ENCODE assay signal across 17 cellular contexts in genomic region chr4:30840571-30840970, GRCh38.
DNase-seq lines count a peak whose midpoint lies in the region; ATAC-seq and TF ChIP-seq lines count a peak whose summit lies in the region.
"Had no signal": no experiment of that assay in that cellular context is flagged by ENCODE, and none has a peak within 500 bp of the region (broad histone marks: within the 10 kb centered on the region; RNA-seq: fewer than 3 reads in every experiment).

No MANE protein-coding gene starts in this region.

- H3K36me3 Mint-ChIP-seq in GM23338 (ENCODE audit: low read depth) = no peaks in the 10 kb centered on the region
- H3K36me3 Mint-ChIP-seq in osteocyte (ENCODE audit: unreplicated experiment) = no peaks in the 10 kb centered on the region
- no peaks in the 10 kb centered on the region for H3K36me3 Mint-ChIP-seq in CD4-positive, alpha-beta memory T cell

- intact Hi-C loops in CD4-positive, alpha-beta memory T cell (cut with micrococcal nuclease) = no loop called here

- H3K4me3 Mint-ChIP-seq in GM23338 = no peak overlapping the region
- H3K4me3 Mint-ChIP-seq in osteocyte (ENCODE audit: unreplicated experiment) = no peak overlapping the region
- no peak overlapping the region for H3K4me3 Mint-ChIP-seq in CD4-positive, alpha-beta memory T cell
- H3K4me3 Mint-ChIP-seq: activated CD8-positive, alpha-beta T cell treated with anti-CD3 and anti-CD28 coated beads, Interleukin-2, amount 10 ng/mL, durations not matched to agents 7 days and 5 days; CD4-positive, alpha-beta T cell; nephron progenitor cell had no signal

- H3K4me1 Mint-ChIP-seq in GM23338 (peaks cover 52% of the 10 kb centered on the region), osteocyte (ENCODE audit: unreplicated experiment) (peaks cover 72% of the 10 kb centered on the region)
- H3K4me1 Mint-ChIP-seq in CD4-positive, alpha-beta memory T cell = no peaks in the 10 kb centered on the region

- POLR2A ChIA-PET in CD4-positive, alpha-beta memory T cell (lab: Charles Lee; ENCODE audit: partially characterized antibody) = no interaction called here

- no peak overlapping the region for H3K27ac ChIP-seq in GM23338 (ENCODE audit: low read depth)
- no peak overlapping the region for H3K27ac ChIP-seq in CD4-positive, alpha-beta memory T cell (ENCODE audit: low read depth, low read length)
- H3K27ac ChIP-seq: testis had no signal

- TF ChIP-seq CTCF in GM23338 (conservative IDR thresholded peaks at IDR 0.05; ENCODE audit: low read depth in 2 of 2) (no peak), astrocyte of the cerebellum (IDR thresholded peaks at IDR 0.05; ENCODE audit: low read depth, low read length, missing control alignments) (no peak), osteocyte (IDR thresholded peaks at IDR 0.05) (no peak), foreskin fibroblast (IDR thresholded peaks at IDR 0.05; ENCODE audit: low read depth, low read length) (no peak)

- H2AFZ ChIP-seq in GM23338 = no peak overlapping the region

- H3K27me3 Mint-ChIP-seq in GM23338 (ENCODE audit: insufficient read depth, low read depth, poor library complexity) (peaks cover 3% of the 10 kb centered on the region), osteocyte (ENCODE audit: unreplicated experiment) (no peaks in the 10 kb centered on the region)
- H3K27me3 Mint-ChIP-seq in CD4-positive, alpha-beta memory T cell = no peaks in the 10 kb centered on the region
- H3K27me3 Mint-ChIP-seq: CD4-positive, alpha-beta T cell had no signal

- H3K36me3 ChIP-seq in GM23338 (ENCODE audit: insufficient read depth) = no peaks in the 10 kb centered on the region
- H3K36me3 ChIP-seq in CD4-positive, alpha-beta memory T cell (ENCODE audit: insufficient read depth, low read length) = no peaks in the 10 kb centered on the region

- in situ Hi-C loops in astrocyte of the cerebellum (cut with HindIII; ENCODE audit: low sequenced_read_pairs) = no loop called here

- ATAC-seq in GM23338 = no peak
- ATAC-seq: activated CD4-positive, CD25-positive, alpha-beta regulatory T cell treated with anti-CD3 and anti-CD28 coated beads, Interleukin-2, amount 50 U/mL, for 24 hours; activated CD8-positive, alpha-beta T cell treated with anti-CD3 and anti-CD28 coated beads, Interleukin-2, amount 10 ng/mL, durations not matched to agents 7 days and 5 days had no signal

- H3K27ac Mint-ChIP-seq in GM23338 (no peak overlapping the region), osteocyte (ENCODE audit: unreplicated experiment) (peak overlapping the region; percentile 74)
- no peak overlapping the region for H3K27ac Mint-ChIP-seq in CD4-positive, alpha-beta memory T cell
- H3K27ac Mint-ChIP-seq: activated CD8-positive, alpha-beta T cell treated with anti-CD3 and anti-CD28 coated beads, Interleukin-2, amount 10 ng/mL, durations not matched to agents 7 days and 5 days; CD4-positive, alpha-beta T cell; nephron progenitor cell had no signal

- no peaks in the 10 kb centered on the region for H3K9me2 ChIP-seq in GM23338 (ENCODE audit: insufficient read depth)

- H4K20me1 ChIP-seq in GM23338 (replicated peaks; ENCODE audit: insufficient read depth) = no peaks in the 10 kb centered on the region

- peaks cover 57% of the 10 kb centered on the region for H3K4me1 ChIP-seq in GM23338 (ENCODE audit: insufficient read depth)
- H3K4me1 ChIP-seq in CD4-positive, alpha-beta memory T cell (ENCODE audit: insufficient read depth, low read length) = no peaks in the 10 kb centered on the region
- H3K4me1 ChIP-seq: testis had no signal

- H3K4me3 ChIP-seq in GM23338 (no peak overlapping the region), astrocyte of the cerebellum (ENCODE audit: low read depth, low read length) (no peak overlapping the region), foreskin fibroblast (ENCODE audit: low read depth in 1 of 2, low read length in 2 of 2) (no peak overlapping the region)
- H3K4me3 ChIP-seq in CD4-positive, alpha-beta memory T cell (ENCODE audit: low read length in 2 of 2) = no peak overlapping the region
- H3K4me3 ChIP-seq: testis had no signal

- DNase-seq in GM23338 (ENCODE audit: low spot score) (no peak), MV-4-11 (lab: John Stamatoyannopoulos, UW) (peak; percentile 30), astrocyte of the cerebellum (ENCODE audit: low read depth) (peak; percentile 20), osteocyte (ENCODE audit: extremely low spot score, unreplicated experiment) (no peak), foreskin fibroblast (no peak), SW480 (ENCODE audit: low spot score) (no peak)
- no peak for DNase-seq in CD4-positive, alpha-beta memory T cell
- DNase-seq: activated CD8-positive, alpha-beta T cell treated with anti-CD3 and anti-CD28 coated beads, Interleukin-2, amount 10 ng/mL, durations not matched to agents 7 days and 5 days; activated T-cell treated with anti-CD3 and anti-CD28 coated beads, Interleukin-2, amount 50 U/mL, for 1 hour; CD4-positive, alpha-beta T cell; central memory CD4-positive, alpha-beta T cell; NCI-H1105 treated with DMSO at 0.1 percent for 48 hours; nephron progenitor cell; posterior cingulate gyrus; SHP77 treated with DMSO at 0.1 percent for 48 hours; testis had no signal

- 0 out of 2 replicates have a peak overlapping the region, but pooled peaks have one; percentile 4 for H3K4me2 ChIP-seq in GM23338

- no peaks in the 10 kb centered on the region for H3K79me2 ChIP-seq in GM23338 (replicated peaks; ENCODE audit: insufficient read depth)

- H3F3A ChIP-seq in GM23338 (replicated peaks; ENCODE audit: low read depth) = no peaks in the 10 kb centered on the region

- no peaks in the 10 kb centered on the region for H3K27me3 ChIP-seq in GM23338 (ENCODE audit: insufficient read depth)
- H3K27me3 ChIP-seq in CD4-positive, alpha-beta memory T cell (ENCODE audit: insufficient read depth, low read length) = no peaks in the 10 kb centered on the region
- H3K27me3 ChIP-seq: testis had no signal

- CTCF ChIA-PET in CD4-positive, alpha-beta memory T cell (lab: Charles Lee; ENCODE audit: partially characterized antibody) = no interaction called here

- H3K9me3 Mint-ChIP-seq in GM23338 (no peaks in the 10 kb centered on the region), osteocyte (ENCODE audit: unreplicated experiment) (no peaks in the 10 kb centered on the region)
- H3K9me3 Mint-ChIP-seq in CD4-positive, alpha-beta memory T cell = peaks cover 0 to 11% (median 3%) of the 10 kb centered on the region in 8 donors
- H3K9me3 Mint-ChIP-seq: nephron progenitor cell had no signal

- peaks cover 0 to 4% of the 10 kb centered on the region in 2 donors for H3K9me3 ChIP-seq in CD4-positive, alpha-beta memory T cell (ENCODE audit: control insufficient read depth in 1 of 2, low read length in 2 of 2)
- H3K9me3 ChIP-seq: testis had no signal

TF ChIP-seq in GM23338, 12 proteins besides CTCF, POLR2A, EP300 and RAD21 (continues in another document):
- TF ChIP-seq ZNF114 (CRISPR knock-in tag; IDR thresholded peaks at IDR 0.05) (no peak), JUNB (IDR thresholded peaks at IDR 0.05; ENCODE audit: unreplicated experiment) (no peak), REST (IDR thresholded peaks at IDR 0.05; ENCODE audit: unreplicated experiment) (no peak), CREB1 (CRISPR knock-in tag; IDR thresholded peaks at IDR 0.05; ENCODE audit: low read depth) (no peak)

Comparison
In these comparisons a context has a peak if more than half of its experiments do, and no peak if none do; other contexts are left out.
1. DNase-seq: peak in MV-4-11 (single experiment) and astrocyte of the cerebellum (single experiment); none in GM23338 (single experiment), osteocyte (single experiment), foreskin fibroblast (0 of 2), SW480 (single experiment) and CD4-positive, alpha-beta memory T cell (0 of 5).